In genomic region chr15:63836579-63836978, GRCh38 we compare ENCODE assay signal across 1 cellular context.
TF ChIP-seq lines count a peak whose summit lies in the region.

No MANE protein-coding gene starts in this region.

TF ChIP-seq in K562, 482 proteins besides CTCF, POLR2A, EP300 and RAD21 (continued from another document):
- TF ChIP-seq ZHX1 (conservative IDR thresholded peaks at IDR 0.05; ENCODE audit: low read length) (no peak), ARID1B (IDR thresholded peaks at IDR 0.05) (peak; percentile 69), RBM17 (IDR thresholded peaks at IDR 0.05; ENCODE audit: borderline replicate concordance, low read depth, low read length) (no peak), RCOR1 (IDR thresholded peaks at IDR 0.05; ENCODE audit: borderline replicate concordance in 1 of 2, low read depth in 2 of 2, low read length in 2 of 2) (0 out of 4 replicates have a peak, but pooled peaks of 1 of the 2 experiments have one; percentile 3), ERF (CRISPR knock-in tag; IDR thresholded peaks at IDR 0.05) (no peak), CBFA2T3 (IDR thresholded peaks at IDR 0.05) (peak; percentile 74), TAL1 (IDR thresholded peaks at IDR 0.05) (peak; percentile 44; the same call in 1 of the 2 replicates), ZNF592 (IDR thresholded peaks at IDR 0.05) (peak; percentile 50; the same call in 1 of the 2 replicates), TEAD4 (IDR thresholded peaks at IDR 0.05; ENCODE audit: low read length) (peak; percentile 60), TEAD4 (CRISPR knock-in tag; IDR thresholded peaks at IDR 0.05; ENCODE audit: borderline replicate concordance) (no peak), CBFA2T2 (conservative IDR thresholded peaks at IDR 0.05) (peak; percentile 42), CEBPG (CRISPR knock-in tag; IDR thresholded peaks at IDR 0.05) (no peak), CEBPG (tag; conservative IDR thresholded peaks at IDR 0.05 in 1 of 2, IDR thresholded peaks at IDR 0.05 in 1 of 2) (peak; percentile 26 to 27; a peak in 2 of 4 replicates)
- TF ChIP-seq, protein P1, sequence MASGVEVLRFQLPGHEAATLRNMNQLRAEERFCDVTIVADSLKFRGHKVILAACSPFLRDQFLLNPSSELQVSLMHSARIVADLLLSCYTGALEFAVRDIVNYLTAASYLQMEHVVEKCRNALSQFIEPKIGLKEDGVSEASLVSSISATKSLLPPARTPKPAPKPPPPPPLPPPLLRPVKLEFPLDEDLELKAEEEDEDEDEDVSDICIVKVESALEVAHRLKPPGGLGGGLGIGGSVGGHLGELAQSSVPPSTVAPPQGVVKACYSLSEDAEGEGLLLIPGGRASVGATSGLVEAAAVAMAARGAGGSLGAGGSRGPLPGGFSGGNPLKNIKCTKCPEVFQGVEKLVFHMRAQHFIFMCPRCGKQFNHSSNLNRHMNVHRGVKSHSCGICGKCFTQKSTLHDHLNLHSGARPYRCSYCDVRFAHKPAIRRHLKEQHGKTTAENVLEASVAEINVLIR (CRISPR knock-in tag; IDR thresholded peaks at IDR 0.05), result no peak
- TF ChIP-seq, protein P2, sequence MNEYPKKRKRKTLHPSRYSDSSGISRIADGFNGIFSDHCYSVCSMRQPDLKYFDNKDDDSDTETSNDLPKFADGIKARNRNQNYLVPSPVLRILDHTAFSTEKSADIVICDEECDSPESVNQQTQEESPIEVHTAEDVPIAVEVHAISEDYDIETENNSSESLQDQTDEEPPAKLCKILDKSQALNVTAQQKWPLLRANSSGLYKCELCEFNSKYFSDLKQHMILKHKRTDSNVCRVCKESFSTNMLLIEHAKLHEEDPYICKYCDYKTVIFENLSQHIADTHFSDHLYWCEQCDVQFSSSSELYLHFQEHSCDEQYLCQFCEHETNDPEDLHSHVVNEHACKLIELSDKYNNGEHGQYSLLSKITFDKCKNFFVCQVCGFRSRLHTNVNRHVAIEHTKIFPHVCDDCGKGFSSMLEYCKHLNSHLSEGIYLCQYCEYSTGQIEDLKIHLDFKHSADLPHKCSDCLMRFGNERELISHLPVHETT (CRISPR knock-in tag; conservative IDR thresholded peaks at IDR 0.05 in 1 of 2, IDR thresholded peaks at IDR 0.05 in 1 of 2), result peak in 1 of 2 experiments; percentile 23; a peak in 1 of 4 replicates
